26 cellular contexts compared by ENCODE assay signal in genomic region chr10:15147594-15148392, GRCh38. TPM values are rescaled to one million over a fixed set of nuclear protein-coding genes. Genes with fewer than 3 reads are reported as not detected.
"Had no signal": no experiment of that assay in that cellular context is flagged by ENCODE, and none has a peak within 500 bp of the region (broad histone marks: within the 10 kb centered on the region; RNA-seq: fewer than 3 reads in every experiment).

No MANE protein-coding gene starts in this region.

- H3K27me3 Mint-ChIP-seq: dendritic cell treated with granulocyte-macrophage colony-stimulating factor and Interleukin-4, amounts not matched to agents 40 ng/mL and 50 ng/mL, for 4 days; memory B cell; stimulated activated naive B cell treated with anti-CD40 and anti-IgM and Interleukin-4, amounts not matched to agents 10 μg/mL and 1 μg/mL and 100 μg/mL, for 72 hours; stimulated activated naive CD8-positive, alpha-beta T cell treated with anti-CD3 and anti-CD28 coated beads, Interleukin-15, amount 100 ng/mL, for 72 hours had no signal

- H3K9me3 Mint-ChIP-seq: dendritic cell treated with granulocyte-macrophage colony-stimulating factor and Interleukin-4, amounts not matched to agents 40 ng/mL and 50 ng/mL, for 4 days; endodermal cell; memory B cell; natural killer cell; stimulated activated naive B cell treated with anti-CD40 and anti-IgM and Interleukin-4, amounts not matched to agents 10 μg/mL and 1 μg/mL and 100 μg/mL, for 72 hours; stimulated activated naive CD8-positive, alpha-beta T cell treated with anti-CD3 and anti-CD28 coated beads, Interleukin-15, amount 100 ng/mL, for 72 hours had no signal

- FAIRE-seq: kidney had no signal

- H3K9me3 ChIP-seq: colonic mucosa, gastrocnemius medialis, ovary, psoas muscle, spleen, suprapubic skin, thyroid gland, vagina had no signal

- H3K36me3 ChIP-seq: colonic mucosa, gastrocnemius medialis, ovary, spleen, suprapubic skin, thyroid gland, vagina had no signal

- DNase-seq: colonic mucosa; effector CD8-positive, alpha-beta T cell; endodermal cell; foreskin fibroblast; gastrocnemius medialis; kidney; natural killer cell; occipital lobe; ovary; posterior cingulate gyrus; psoas muscle; right cardiac atrium; spleen; stimulated activated naive B cell treated with anti-CD40 and anti-IgM and Interleukin-4, amounts not matched to agents 10 μg/mL and 1 μg/mL and 100 μg/mL, for 72 hours; stimulated activated naive CD8-positive, alpha-beta T cell treated with anti-CD3 and anti-CD28 coated beads, Interleukin-15, amount 100 ng/mL, for 72 hours; thyroid gland; trophoblast cell had no signal

- H3K4me3 ChIP-seq: colonic mucosa, gastrocnemius medialis, lung, ovary, psoas muscle, skin epidermis, spleen, suprapubic skin, thyroid gland, vagina had no signal

- H3K36me3 Mint-ChIP-seq: memory B cell, natural killer cell had no signal

- H3K4me3 Mint-ChIP-seq: dendritic cell treated with granulocyte-macrophage colony-stimulating factor and Interleukin-4, amounts not matched to agents 40 ng/mL and 50 ng/mL, for 4 days; endodermal cell; memory B cell; natural killer cell; stimulated activated naive B cell treated with anti-CD40 and anti-IgM and Interleukin-4, amounts not matched to agents 10 μg/mL and 1 μg/mL and 100 μg/mL, for 72 hours; stimulated activated naive CD8-positive, alpha-beta T cell treated with anti-CD3 and anti-CD28 coated beads, Interleukin-15, amount 100 ng/mL, for 72 hours had no signal

- H3K27me3 ChIP-seq: colonic mucosa, gastrocnemius medialis, ovary, spleen, suprapubic skin, thyroid gland, vagina had no signal

- H3K4me1 ChIP-seq: colonic mucosa, psoas muscle, suprapubic skin, thyroid gland had no signal

- H3K4me1 Mint-ChIP-seq: endodermal cell, memory B cell had no signal

- ATAC-seq: esophagus mucosa; gastrocnemius medialis; left lobe of liver; natural killer cell; psoas muscle; right cardiac atrium; stimulated activated naive B cell treated with anti-CD40 and anti-IgM and Interleukin-4, amounts not matched to agents 10 μg/mL and 1 μg/mL and 100 μg/mL, for 72 hours; stimulated activated naive CD8-positive, alpha-beta T cell treated with anti-CD3 and anti-CD28 coated beads, Interleukin-15, amount 100 ng/mL, for 72 hours had no signal

- H3K27ac ChIP-seq: colonic mucosa, epithelial cell of prostate, gastrocnemius medialis, ovary, psoas muscle, skin epidermis, spleen, suprapubic skin, thyroid gland, vagina had no signal

- H3K27ac Mint-ChIP-seq: dendritic cell treated with granulocyte-macrophage colony-stimulating factor and Interleukin-4, amounts not matched to agents 40 ng/mL and 50 ng/mL, for 4 days; endodermal cell; memory B cell; natural killer cell; stimulated activated naive B cell treated with anti-CD40 and anti-IgM and Interleukin-4, amounts not matched to agents 10 μg/mL and 1 μg/mL and 100 μg/mL, for 72 hours; stimulated activated naive CD8-positive, alpha-beta T cell treated with anti-CD3 and anti-CD28 coated beads, Interleukin-15, amount 100 ng/mL, for 72 hours had no signal

RNA-seq across cellular contexts. Expression of gene ACBD7, which starts 59.2 kb away (rescaled TPM):
- total RNA-seq: gastrocnemius medialis, left lobe of liver, psoas muscle, right cardiac atrium, suprapubic skin, vagina had no signal
- polyA plus RNA-seq: right cardiac atrium had no signal
